ENCODE assay signal across 16 cellular contexts in genomic region chrX:78997870-78998558, GRCh38. TPM values are rescaled to one million over a fixed set of nuclear protein-coding genes. Genes with fewer than 3 reads are reported as not detected.
DNase-seq lines count a peak whose midpoint lies in the region; ATAC-seq lines count a peak whose summit lies in the region.
"Had no signal": no experiment of that assay in that cellular context is flagged by ENCODE, and none has a peak within 500 bp of the region (broad histone marks: within the 10 kb centered on the region; RNA-seq: fewer than 3 reads in every experiment).

No MANE protein-coding gene starts in this region.

- peak; percentile 7 for DNase-seq in stimulated activated CD4-positive, alpha-beta T cell treated with anti-CD3 and anti-CD28 coated beads, Interleukin-1b, Interleukin-23, amount 100 ng/mL, for 48 hours
- DNase-seq in stimulated activated CD4-positive, alpha-beta T cell treated with anti-CD3 and anti-CD28 coated beads, Interleukin-12 subunit alpha, Interleukin-12 subunit beta, amount 100 ng/mL, for 4 hours: no peak
- DNase-seq in activated CD4-positive, alpha-beta T cell treated with anti-CD3 and anti-CD28 coated beads for 48 hours: peak; percentile 26
- DNase-seq in activated naive CD8-positive, alpha-beta T cell treated with anti-CD3 and anti-CD28 coated beads for 36 hours: peak; percentile 16
- DNase-seq in mucosa of gallbladder (ENCODE audit: low spot score) (no peak), amniotic stem cell (lab: John Stamatoyannopoulos, UW) (no peak)
- DNase-seq: dermis blood vessel endothelial cell, DMS53, KBM-7, NCI-H1694, NCI-H69, SHP77 treated with DMSO at 0.1 percent for 48 hours had no signal

- peaks cover 4% of the 10 kb centered on the region for H3K9me3 Mint-ChIP-seq in activated naive CD8-positive, alpha-beta T cell treated with anti-CD3 and anti-CD28 coated beads for 36 hours

- H3K4me3 Mint-ChIP-seq in activated naive CD8-positive, alpha-beta T cell treated with anti-CD3 and anti-CD28 coated beads for 36 hours: no peak overlapping the region

- H3K36me3 Mint-ChIP-seq in activated naive CD8-positive, alpha-beta T cell treated with anti-CD3 and anti-CD28 coated beads for 36 hours: peaks cover 3% of the 10 kb centered on the region

- H3K27me3 Mint-ChIP-seq in activated naive CD8-positive, alpha-beta T cell treated with anti-CD3 and anti-CD28 coated beads for 36 hours: no peaks in the 10 kb centered on the region
- H3K27me3 Mint-ChIP-seq: progenitor cell of endocrine pancreas had no signal

- peaks cover 3% of the 10 kb centered on the region for H3K4me1 Mint-ChIP-seq in activated naive CD8-positive, alpha-beta T cell treated with anti-CD3 and anti-CD28 coated beads for 36 hours

- ATAC-seq in GM19455 (IDR thresholded peaks at IDR 0.05; ENCODE audit: unreplicated experiment): no peak
- no peak for ATAC-seq in GM21423 (IDR thresholded peaks at IDR 0.05; ENCODE audit: unreplicated experiment)

- H3K27ac Mint-ChIP-seq in activated naive CD8-positive, alpha-beta T cell treated with anti-CD3 and anti-CD28 coated beads for 36 hours: peak overlapping the region; percentile 42
- H3K27ac Mint-ChIP-seq: progenitor cell of endocrine pancreas had no signal

RNA-seq across cellular contexts. Expression of gene P2RY10, which starts 52.8 kb away (rescaled TPM):
- total RNA-seq in activated naive CD8-positive, alpha-beta T cell treated with anti-CD3 and anti-CD28 coated beads for 36 hours: 10 to 100 TPM; 54.5 to 55.4 TPM
- total RNA-seq in mucosa of gallbladder: 1.5 TPM
- total RNA-seq: dermis blood vessel endothelial cell, fibroblast of lung, progenitor cell of endocrine pancreas had no signal

Comparison
In these comparisons a context has a peak if more than half of its experiments do, and no peak if none do; other contexts are left out.
1. DNase-seq: peak in stimulated activated CD4-positive, alpha-beta T cell treated with anti-CD3 and anti-CD28 coated beads, Interleukin-1b, Interleukin-23, amount 100 ng/mL, for 48 hours (single experiment), activated CD4-positive, alpha-beta T cell treated with anti-CD3 and anti-CD28 coated beads for 48 hours (single experiment) and activated naive CD8-positive, alpha-beta T cell treated with anti-CD3 and anti-CD28 coated beads for 36 hours (single experiment); none in stimulated activated CD4-positive, alpha-beta T cell treated with anti-CD3 and anti-CD28 coated beads, Interleukin-12 subunit alpha, Interleukin-12 subunit beta, amount 100 ng/mL, for 4 hours (single experiment), mucosa of gallbladder (single experiment) and amniotic stem cell (single experiment).
2. RNA of gene P2RY10, which starts 52.8 kb away (total RNA-seq): 54.5 to 55.4 TPM in activated naive CD8-positive, alpha-beta T cell treated with anti-CD3 and anti-CD28 coated beads for 36 hours; 1.5 TPM in mucosa of gallbladder (single experiment); every median in the first group is over 10 times any median in the second.